In genomic region chr1:28579374-28579773, GRCh38 we compare ENCODE assay signal across 10 cellular contexts. TPM values are rescaled to one million over a fixed set of nuclear protein-coding genes. Genes with fewer than 3 reads are reported as not detected.
DNase-seq lines count a peak whose midpoint lies in the region; ATAC-seq and TF ChIP-seq lines count a peak whose summit lies in the region.
"Had no signal": no experiment of that assay in that cellular context is flagged by ENCODE, and none has a peak within 500 bp of the region (broad histone marks: within the 10 kb centered on the region; RNA-seq: fewer than 3 reads in every experiment).

No MANE protein-coding gene starts in this region.

- H3K9me3 ChIP-seq in subcutaneous abdominal adipose tissue (ENCODE audit: control insufficient read depth in 5 of 5, low read length in 5 of 5): no peaks in the 10 kb centered on the region

- H3K4me3 Mint-ChIP-seq in activated CD8-positive, alpha-beta memory T cell treated with anti-CD3 and anti-CD28 coated beads, Interleukin-2, amount 10 ng/mL, durations not matched to agents 7 days and 5 days: peak overlapping the region; percentile 85

- H3K36me3 Mint-ChIP-seq in activated CD8-positive, alpha-beta memory T cell treated with anti-CD3 and anti-CD28 coated beads, Interleukin-2, amount 10 ng/mL, durations not matched to agents 7 days and 5 days: peaks cover 47% of the 10 kb centered on the region

- peak overlapping the region; percentile 89 for H3K27ac Mint-ChIP-seq in activated CD8-positive, alpha-beta memory T cell treated with anti-CD3 and anti-CD28 coated beads, Interleukin-2, amount 10 ng/mL, durations not matched to agents 7 days and 5 days

- H3K9me3 Mint-ChIP-seq in activated CD8-positive, alpha-beta memory T cell treated with anti-CD3 and anti-CD28 coated beads, Interleukin-2, amount 10 ng/mL, durations not matched to agents 7 days and 5 days (ENCODE audit: low read depth): no peaks in the 10 kb centered on the region

- peaks cover 0 to 47% (median 32%) of the 10 kb centered on the region in 5 donors for H3K4me1 ChIP-seq in subcutaneous abdominal adipose tissue (ENCODE audit: control insufficient read depth in 5 of 5, insufficient read depth in 5 of 5, low read length in 5 of 5)

- peak overlapping the region in 3 of 5 donors; percentile 12 to 56 (median 21) for H3K9ac ChIP-seq in subcutaneous abdominal adipose tissue (ENCODE audit: low read length in 5 of 5)

- no peaks in the 10 kb centered on the region for H3K27me3 Mint-ChIP-seq in activated CD8-positive, alpha-beta memory T cell treated with anti-CD3 and anti-CD28 coated beads, Interleukin-2, amount 10 ng/mL, durations not matched to agents 7 days and 5 days

- H3K27me3 ChIP-seq in subcutaneous abdominal adipose tissue (ENCODE audit: control insufficient read depth in 5 of 5, insufficient read depth in 4 of 5, low read length in 5 of 5): no peaks in the 10 kb centered on the region

- H3K4me3 ChIP-seq in WI38 (ENCODE audit: low read depth, low read length) (peak overlapping the region; percentile 96; the same call in 1 of the 2 replicates), fibroblast of villous mesenchyme (ENCODE audit: low read depth, low read length) (peak overlapping the region; percentile 97), subcutaneous abdominal adipose tissue (ENCODE audit: low read depth in 1 of 5, low read length in 5 of 5) (peak overlapping the region in 2 of 5 donors; percentile 16 to 98)
- H3K4me3 ChIP-seq: lung had no signal

- CTCF ChIA-PET in activated CD8-positive, alpha-beta memory T cell treated with anti-CD3 and anti-CD28 coated beads, Interleukin-2, amount 10 ng/mL, durations not matched to agents 7 days and 5 days (lab: Charles Lee): interaction anchor here (0.6 to 4.4 kb wide), 10 partner anchors 10 to 442 kb away, joined by 3 to 36 read pairs (median 4); partner anchors contain the start of gene TRNAU1AP

- peaks cover 31% of the 10 kb centered on the region for H3K4me1 Mint-ChIP-seq in activated CD8-positive, alpha-beta memory T cell treated with anti-CD3 and anti-CD28 coated beads, Interleukin-2, amount 10 ng/mL, durations not matched to agents 7 days and 5 days

- ATAC-seq in activated CD8-positive, alpha-beta memory T cell treated with anti-CD3 and anti-CD28 coated beads, Interleukin-2, amount 10 ng/mL, durations not matched to agents 7 days and 5 days: no peak
- ATAC-seq in GM18870 (IDR thresholded peaks at IDR 0.05; ENCODE audit: unreplicated experiment): no peak

- no peak for DNase-seq in activated CD8-positive, alpha-beta memory T cell treated with anti-CD3 and anti-CD28 coated beads, Interleukin-2, amount 10 ng/mL, durations not matched to agents 7 days and 5 days
- no peak for DNase-seq in activated CD8-positive, alpha-beta memory T cell treated with anti-CD3 and anti-CD28 coated beads, Interleukin-2, amount 50 U/mL, for 4 hours
- DNase-seq in fibroblast of villous mesenchyme (ENCODE audit: low read depth): no peak
- DNase-seq in occipital lobe (lab: John Stamatoyannopoulos, UW): no peak
- no peak for DNase-seq in activated CD4-positive, CD25-positive, alpha-beta regulatory T cell treated with anti-CD3 and anti-CD28 coated beads, Interleukin-2, amount 50 U/mL, for 72 hours
- DNase-seq: AML-193 had no signal

- TF ChIP-seq CTCF in WI38 (IDR thresholded peaks at IDR 0.05; ENCODE audit: low read depth, low read length) (no peak), fibroblast of villous mesenchyme (IDR thresholded peaks at IDR 0.05; ENCODE audit: insufficient read depth, low read depth, low read length) (no peak)

- peaks cover 14 to 48% (median 39%) of the 10 kb centered on the region in 5 donors for H3K36me3 ChIP-seq in subcutaneous abdominal adipose tissue (ENCODE audit: control insufficient read depth in 5 of 5, insufficient read depth in 5 of 5, low read length in 5 of 5)

- H3K27ac ChIP-seq in subcutaneous abdominal adipose tissue (ENCODE audit: low read depth, low read length): no peak overlapping the region

RNA-seq across cellular contexts. Expression of gene RAB42, which starts 12.7 kb away (rescaled TPM):
- total RNA-seq in activated CD8-positive, alpha-beta memory T cell treated with anti-CD3 and anti-CD28 coated beads, Interleukin-2, amount 10 ng/mL, durations not matched to agents 7 days and 5 days: not detected
- total RNA-seq in fibroblast of villous mesenchyme (3.9 and 5.2 TPM in 2 replicates), occipital lobe (1.6 TPM)

RNA-seq across cellular contexts. Expression of gene TRNAU1AP, which starts 26.5 kb away (rescaled TPM):
- total RNA-seq in activated CD8-positive, alpha-beta memory T cell treated with anti-CD3 and anti-CD28 coated beads, Interleukin-2, amount 10 ng/mL, durations not matched to agents 7 days and 5 days: 10 to 100 TPM; 52.8 to 55.2 TPM
- total RNA-seq in fibroblast of villous mesenchyme (23.8 and 25.0 TPM in 2 replicates), occipital lobe (39.8 TPM)
